ENCODE assay signal across 8 cellular contexts in genomic region chr10:118721005-118721876, GRCh38. TPM values are rescaled to one million over a fixed set of nuclear protein-coding genes. Genes with fewer than 3 reads are reported as not detected.
DNase-seq lines count a peak whose midpoint lies in the region; ATAC-seq, FAIRE-seq and TF ChIP-seq lines count a peak whose summit lies in the region.

No MANE protein-coding gene starts in this region.

- no peaks in the 10 kb centered on the region; the same call in 1 of the 2 replicates for H4K20me1 ChIP-seq in SU-DHL-6 (ENCODE audit: low read depth, low read length)

- no peak for TF ChIP-seq POLR2A in body of pancreas (IDR thresholded peaks at IDR 0.05)

- WGBS in body of pancreas, 2 donors = 39 to 42% methylated on average over 5 of the region's 5 CpGs

- peak; percentile 88 for TF ChIP-seq CTCF in SU-DHL-6 (IDR thresholded peaks at IDR 0.05; ENCODE audit: insufficient read depth, low read length, poor library complexity, severe bottlenecking)
- peak; percentile 54 to 91 (median 82) for TF ChIP-seq CTCF in body of pancreas (IDR thresholded peaks at IDR 0.05)
- peak; percentile 69 for TF ChIP-seq CTCF in kidney (IDR thresholded peaks at IDR 0.05; ENCODE audit: borderline replicate concordance, extremely low read depth, insufficient read depth)

- no peaks in the 10 kb centered on the region for H3K9me2 ChIP-seq in SU-DHL-6 (replicated peaks; ENCODE audit: insufficient read depth, low read length)

- no peaks in the 10 kb centered on the region for H3K79me2 ChIP-seq in SU-DHL-6 (ENCODE audit: insufficient read depth, low read length)

- peak; percentile 97 for FAIRE-seq in kidney (lab: Jason Lieb, UNC)

- H3K4me2 ChIP-seq in SU-DHL-6 (ENCODE audit: low read depth, low read length, poor library complexity, severe bottlenecking) = no peak overlapping the region

- H3K4me1 ChIP-seq in body of pancreas (peaks cover 22% of the 10 kb centered on the region), kidney (ENCODE audit: control insufficient read depth in 1 of 2, insufficient read depth in 1 of 2, low read depth in 1 of 2, low read length in 2 of 2) (peaks cover under 1 to 3% of the 10 kb centered on the region in 2 donors)

- H3K36me3 ChIP-seq in SU-DHL-6 (ENCODE audit: low read length) = no peaks in the 10 kb centered on the region
- H3K36me3 ChIP-seq in body of pancreas (replicated peaks in 1 of 2; ENCODE audit: insufficient read depth in 1 of 2, low read depth in 2 of 2) = peaks cover 0 to 2% of the 10 kb centered on the region in 2 donors
- H3K36me3 ChIP-seq in kidney (ENCODE audit: control insufficient read depth in 1 of 2, insufficient read depth in 2 of 2, low read length in 2 of 2) = no peaks in the 10 kb centered on the region

- no peak overlapping the region for H3K4me3 ChIP-seq in SU-DHL-6 (ENCODE audit: insufficient read depth, low read length, poor library complexity, severe bottlenecking)
- H3K4me3 ChIP-seq in body of pancreas = no peak overlapping the region
- H3K4me3 ChIP-seq in kidney (ENCODE audit: low read length in 2 of 2) = no peak overlapping the region

- H3K9me3 ChIP-seq in SU-DHL-6 (ENCODE audit: insufficient read depth, low read length) (no peaks in the 10 kb centered on the region), body of pancreas (no peaks in the 10 kb centered on the region), kidney (ENCODE audit: control insufficient read depth in 1 of 2, low read length in 2 of 2) (no peaks in the 10 kb centered on the region)

- intact Hi-C loops in body of pancreas (cut with DNase I) = loop anchor here (5.0 kb wide), 1 partner anchor 154 kb away; no protein-coding TSS in a partner anchor
- intact Hi-C loops in kidney (cut with DNase I) = loop anchor here (5.0 kb wide), 1 partner anchor 154 kb away; no protein-coding TSS in a partner anchor

- H2AFZ ChIP-seq in SU-DHL-6 (ENCODE audit: low read depth, low read length, severe bottlenecking) = no peak overlapping the region

- H3F3A ChIP-seq in SU-DHL-6 (ENCODE audit: insufficient read depth) = peaks cover 16% of the 10 kb centered on the region

- peak; percentile 53 for ATAC-seq in body of pancreas

- H3K27ac ChIP-seq in SU-DHL-6 (ENCODE audit: low read depth, low read length) = no peak overlapping the region
- H3K27ac ChIP-seq in body of pancreas = no peak overlapping the region
- no peak overlapping the region for H3K27ac ChIP-seq in kidney (ENCODE audit: low read depth in 2 of 2, low read length in 2 of 2)

- H3K27me3 ChIP-seq in SU-DHL-6 (ENCODE audit: low read length) = no peaks in the 10 kb centered on the region
- no peaks in the 10 kb centered on the region for H3K27me3 ChIP-seq in body of pancreas

- H3K9ac ChIP-seq in SU-DHL-6 (ENCODE audit: low read length) (no peak overlapping the region), kidney (ENCODE audit: low read length in 2 of 2) (no peak overlapping the region)

- DNase-seq in NCI-H2171 treated with DMSO at 0.1 percent for 48 hours (lab: John Stamatoyannopoulos, UW) (peak; percentile 49), NCI-H2171 (lab: John Stamatoyannopoulos, UW) (no peak), HS-5 (ENCODE audit: low read depth) (peak; percentile 31), body of pancreas (peak; percentile 58 to 74 (median 72)), kidney (no peak), cerebellar nuclear complex (lab: John Stamatoyannopoulos, UW) (no peak)
- peak in 2 of 3 donors; percentile 32 to 37 for DNase-seq in stimulated activated CD4-positive, alpha-beta T cell treated with anti-CD3 and anti-CD28 coated beads, TNF-alpha, amount 100 ng/mL, for 48 hours (ENCODE audit: low read depth in 3 of 3)

RNA-seq across cellular contexts. Expression of gene CACUL1, which starts 33.5 kb away (rescaled TPM):
- total RNA-seq in body of pancreas (10 to 100 TPM; 12.9 to 16.1 TPM), kidney (39.3 TPM)
- 5.3 TPM for polyA plus RNA-seq in kidney (ENCODE audit: insufficient read depth, low read depth, low replicate concordance)

Comparison
In these comparisons a context has a peak if more than half of its experiments do, and no peak if none do; other contexts are left out.
1. DNase-seq: peak in NCI-H2171 treated with DMSO at 0.1 percent for 48 hours (single experiment), HS-5 (single experiment), body of pancreas (4 of 4) and stimulated activated CD4-positive, alpha-beta T cell treated with anti-CD3 and anti-CD28 coated beads, TNF-alpha, amount 100 ng/mL, for 48 hours (2 of 3); none in NCI-H2171 (single experiment), kidney (single experiment) and cerebellar nuclear complex (0 of 2).
2. Peak in every context shown above with its lines, with median percentiles within 50 percentile points of each other: CTCF ChIP-seq.